ENCODE assay signal across 13 cellular contexts in the genomic region with DNA sequence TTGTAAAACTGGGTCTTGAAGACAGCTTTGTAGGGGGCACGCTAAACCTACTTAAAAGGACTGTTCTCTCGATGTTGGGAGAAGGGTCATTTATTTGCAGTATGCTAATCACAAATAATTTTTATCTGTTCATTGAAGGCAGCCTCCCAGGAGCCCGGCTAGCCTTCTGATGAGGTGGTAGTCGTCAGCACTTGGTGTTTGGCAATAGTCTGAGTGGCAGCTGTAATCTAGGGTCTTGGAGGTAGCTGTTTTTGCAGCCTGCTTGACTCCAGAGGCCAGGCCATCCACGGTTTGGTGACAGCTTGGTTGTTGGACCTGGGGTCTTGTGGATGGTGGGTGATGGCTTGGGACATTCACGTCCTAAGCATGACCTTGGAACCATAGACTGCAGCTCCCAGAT. TPM values are rescaled to one million over a fixed set of nuclear protein-coding genes. Genes with fewer than 3 reads are reported as not detected.
A peak's percentile ranks its signal among the peaks of the same experiment; 100 is the strongest.
DNase-seq lines count a peak whose midpoint lies in the region; ATAC-seq, FAIRE-seq and TF ChIP-seq lines count a peak whose summit lies in the region.
"Had no signal": no experiment of that assay in that cellular context is flagged by ENCODE, and none has a peak within 500 bp of the region (broad histone marks: within the 10 kb centered on the region; RNA-seq: fewer than 3 reads in every experiment).

No MANE protein-coding gene starts in this region.

- H3K9me3 Mint-ChIP-seq in Calu3 (ENCODE audit: low read depth, unreplicated experiment), result no peaks in the 10 kb centered on the region
- H3K9me3 Mint-ChIP-seq: activated naive CD4-positive, alpha-beta T cell treated with anti-CD3 and anti-CD28 coated beads, Interleukin-2, amount 50 U/mL, for 72 hours; stimulated activated naive CD8-positive, alpha-beta T cell treated with anti-CD3 and anti-CD28 coated beads, Interleukin-15, Interleukin-2, amounts not matched to agents 100 ng/mL and 50 ng/mL, for 24 hours had no signal

- H4K20me1 ChIP-seq in hepatocyte (ENCODE audit: insufficient read depth, poor library complexity, severe bottlenecking), result peaks cover 42% of the 10 kb centered on the region

- H3K4me1 Mint-ChIP-seq in Calu3 (ENCODE audit: low read depth, unreplicated experiment), result no peaks in the 10 kb centered on the region

- H3K36me3 Mint-ChIP-seq in Calu3 (ENCODE audit: insufficient read depth, unreplicated experiment), result peaks cover 24% of the 10 kb centered on the region
- H3K36me3 Mint-ChIP-seq: activated naive CD4-positive, alpha-beta T cell treated with anti-CD3 and anti-CD28 coated beads, Interleukin-2, amount 50 U/mL, for 72 hours had no signal

- intact Hi-C loops in Calu3 (cut with micrococcal nuclease; ENCODE audit: unreplicated experiment), result no loop called here

- no peaks in the 10 kb centered on the region for H3K9me2 ChIP-seq in hepatocyte (replicated peaks; ENCODE audit: insufficient read depth)

- H3K79me2 ChIP-seq in hepatocyte, result peaks cover 75% of the 10 kb centered on the region

- DNase-seq in Calu3 (no peak), amniotic epithelial cell (ENCODE audit: low read depth) (peak; percentile 84), hepatocyte (ENCODE audit: low spot score) (peak; percentile 53), D721Med (ENCODE audit: insufficient read length, low spot score) (no peak)
- DNase-seq in activated CD4-positive, alpha-beta T cell treated with anti-CD3 and anti-CD28 coated beads for 1 hour, result no peak
- DNase-seq in activated naive CD4-positive, alpha-beta T cell treated with Interleukin-2 at 50 U/mL for 16 hours, result no peak
- DNase-seq: activated CD4-positive, CD25-positive, alpha-beta regulatory T cell treated with anti-CD3 and anti-CD28 coated beads, Interleukin-2, amount 50 U/mL, for 72 hours; NCI-H1930 had no signal

- peak overlapping the region; percentile 99 for H3K27ac ChIP-seq in hepatocyte
- H3K27ac ChIP-seq in skeletal muscle tissue (ENCODE audit: low read depth, low read length), result peak overlapping the region; percentile 99

- BruUV-seq in Calu3 (replicated peaks; lab: Mats Ljungman, UMichigan), result no TSS peak

- no peaks in the 10 kb centered on the region for H3K27me3 ChIP-seq in hepatocyte
- no peaks in the 10 kb centered on the region for H3K27me3 ChIP-seq in skeletal muscle tissue (ENCODE audit: control insufficient read depth in 3 of 3, insufficient read depth in 3 of 3, low read length in 3 of 3)
- H3K27me3 ChIP-seq: Peyer's patch had no signal

- H3K4me2 ChIP-seq in hepatocyte, result peak overlapping the region; percentile 97

- H2AFZ ChIP-seq in hepatocyte, result no peak overlapping the region

- no peaks in the 10 kb centered on the region for H3K9me3 ChIP-seq in hepatocyte (ENCODE audit: low read depth)
- H3K9me3 ChIP-seq in skeletal muscle tissue (ENCODE audit: control insufficient read depth in 3 of 3, low read length in 3 of 3), result no peaks in the 10 kb centered on the region
- H3K9me3 ChIP-seq: Peyer's patch had no signal

- H3K27me3 Mint-ChIP-seq in Calu3 (ENCODE audit: unreplicated experiment), result no peaks in the 10 kb centered on the region

- no peak overlapping the region for H3K27ac Mint-ChIP-seq in Calu3 (ENCODE audit: unreplicated experiment)
- H3K27ac Mint-ChIP-seq: activated naive CD4-positive, alpha-beta T cell treated with anti-CD3 and anti-CD28 coated beads, Interleukin-2, amount 50 U/mL, for 72 hours; stimulated activated naive CD8-positive, alpha-beta T cell treated with anti-CD3 and anti-CD28 coated beads, Interleukin-15, Interleukin-2, amounts not matched to agents 100 ng/mL and 50 ng/mL, for 24 hours had no signal

- H3K9ac ChIP-seq in skeletal muscle tissue (ENCODE audit: low read depth in 1 of 3, low read length in 3 of 3), result peak overlapping the region; percentile 71 to 98 (median 98)

- FAIRE-seq in D721Med (lab: Jason Lieb, UNC), result no peak

- 54% methylated on average over 6 of the region's 6 CpGs for WGBS in hepatocyte (ENCODE audit: low lambda C conversion rate, missing lambda C conversion rate)

- CTCF ChIA-PET in Calu3 (lab: Charles Lee), result no interaction called here

- H3K4me3 ChIP-seq in hepatocyte (no peak overlapping the region), skeletal muscle tissue (ENCODE audit: low read length in 3 of 3) (peak overlapping the region in 2 of 3 donors; percentile 63 to 84)

- no peak for TF ChIP-seq CTCF in Calu3 (IDR thresholded peaks at IDR 0.05; ENCODE audit: unreplicated experiment)
- TF ChIP-seq CTCF in hepatocyte (IDR thresholded peaks at IDR 0.05; ENCODE audit: poor library complexity), result no peak
- no peak for TF ChIP-seq CTCF in D721Med (IDR thresholded peaks at IDR 0.05; ENCODE audit: insufficient read depth, missing control alignments)

- ATAC-seq in GM18907 (IDR thresholded peaks at IDR 0.05; ENCODE audit: unreplicated experiment), result no peak
- ATAC-seq: activated naive CD4-positive, alpha-beta T cell treated with anti-CD3 and anti-CD28 coated beads, Interleukin-2, amount 50 U/mL, for 72 hours had no signal

- H3K4me1 ChIP-seq in hepatocyte (ENCODE audit: insufficient read depth), result peaks cover 17% of the 10 kb centered on the region
- peaks cover 52 to 61% (median 58%) of the 10 kb centered on the region in 3 donors for H3K4me1 ChIP-seq in skeletal muscle tissue (ENCODE audit: control insufficient read depth in 3 of 3, insufficient read depth in 3 of 3, low read length in 3 of 3)

- H3K4me3 Mint-ChIP-seq in Calu3 (ENCODE audit: low read depth, unreplicated experiment), result peak overlapping the region; percentile 70
- H3K4me3 Mint-ChIP-seq: stimulated activated naive CD8-positive, alpha-beta T cell treated with anti-CD3 and anti-CD28 coated beads, Interleukin-15, Interleukin-2, amounts not matched to agents 100 ng/mL and 50 ng/mL, for 24 hours had no signal

- H3K36me3 ChIP-seq in hepatocyte (replicated peaks; ENCODE audit: insufficient read depth, low read depth), result no peaks in the 10 kb centered on the region
- no peaks in the 10 kb centered on the region for H3K36me3 ChIP-seq in skeletal muscle tissue (ENCODE audit: control insufficient read depth in 3 of 3, insufficient read depth in 3 of 3, low read length in 3 of 3)
- H3K36me3 ChIP-seq: Peyer's patch had no signal

RNA-seq across cellular contexts. Expression of gene GTF2IRD1, which starts 2.2 kb away (rescaled TPM):
- total RNA-seq in Calu3 (2022) (29.2 and 31.1 TPM in 2 replicates), hepatocyte (27.8 and 34.9 TPM in 2 replicates), skeletal muscle tissue (16.2 TPM)
- 39.6 and 46.7 TPM in 2 replicates for polyA plus RNA-seq in hepatocyte

Comparison
In these comparisons a context has a peak if more than half of its experiments do, and no peak if none do; other contexts are left out.
1. DNase-seq: peak in amniotic epithelial cell (single experiment) and hepatocyte (single experiment); none in Calu3 (single experiment), D721Med (single experiment), activated CD4-positive, alpha-beta T cell treated with anti-CD3 and anti-CD28 coated beads for 1 hour (single experiment) and activated naive CD4-positive, alpha-beta T cell treated with Interleukin-2 at 50 U/mL for 16 hours (single experiment).